1 cellular context compared by ENCODE assay signal in genomic region chr17:7351665-7352558, GRCh38.
TF ChIP-seq lines count a peak whose summit lies in the region.

TSS of gene KCTD11 (plus strand) at chr17:7352162.

TF ChIP-seq in HEK293, 187 proteins besides CTCF, POLR2A, EP300 and RAD21 (continued from another document):
- TF ChIP-seq ZNF398 (tag by site-specific recombination; IDR thresholded peaks at IDR 0.05) (peak; percentile 67; the same call in 1 of the 2 replicates), KLF7 (tag by site-specific recombination; IDR thresholded peaks at IDR 0.05; ENCODE audit: borderline replicate concordance) (peak; percentile 63; the same call in 1 of the 2 replicates), IKZF3 (tag by site-specific recombination; IDR thresholded peaks at IDR 0.05) (peak; percentile 97), ZBTB11 (tag by site-specific recombination; conservative IDR thresholded peaks at IDR 0.05; ENCODE audit: low read depth) (peak; percentile 28; the same call in 1 of the 2 replicates), ZSCAN23 (tag by site-specific recombination; IDR thresholded peaks at IDR 0.05) (no peak), KLF17 (tag by site-specific recombination; IDR thresholded peaks at IDR 0.05) (peak; percentile 48; the same call in 1 of the 2 replicates), ZBTB26 (tag by site-specific recombination; optimal IDR thresholded peaks at IDR 0.05) (peak; percentile 92), ZNF335 (tag by site-specific recombination; conservative IDR thresholded peaks at IDR 0.05) (peak; percentile 73), ZNF211 (tag by site-specific recombination; IDR thresholded peaks at IDR 0.05; ENCODE audit: low read depth) (no peak), ZSCAN30 (tag by site-specific recombination; IDR thresholded peaks at IDR 0.05) (peak; percentile 45; the same call in 1 of the 2 replicates), ZNF280C (tag by site-specific recombination; IDR thresholded peaks at IDR 0.05) (no peak), EGR2 (tag by site-specific recombination; IDR thresholded peaks at IDR 0.05; ENCODE audit: low read depth) (peak; percentile 93), ZNF776 (tag by site-specific recombination; IDR thresholded peaks at IDR 0.05; ENCODE audit: borderline replicate concordance) (no peak), KLF16 (tag by site-specific recombination; IDR thresholded peaks at IDR 0.05) (peak; percentile 83), ZNF266 (tag by site-specific recombination; IDR thresholded peaks at IDR 0.05; ENCODE audit: low read depth) (no peak), ZNF600 (tag by site-specific recombination; IDR thresholded peaks at IDR 0.05) (peak; percentile 63; the same call in 1 of the 2 replicates), KLF10 (tag by site-specific recombination; IDR thresholded peaks at IDR 0.05) (peak; percentile 97), BCL6B (tag by site-specific recombination; IDR thresholded peaks at IDR 0.05) (no peak), MZF1 (tag by site-specific recombination; IDR thresholded peaks at IDR 0.05; ENCODE audit: borderline replicate concordance) (0 out of 2 replicates have a peak, but pooled peaks have one; percentile 22), ZNF707 (tag by site-specific recombination; IDR thresholded peaks at IDR 0.05) (no peak), ZNF37A (tag by site-specific recombination; IDR thresholded peaks at IDR 0.05) (no peak), PATZ1 (tag by site-specific recombination; IDR thresholded peaks at IDR 0.05) (peak; percentile 71; the same call in 1 of the 2 replicates), ZNF560 (tag by site-specific recombination; IDR thresholded peaks at IDR 0.05; ENCODE audit: borderline replicate concordance) (no peak), KLF8 (tag by site-specific recombination; IDR thresholded peaks at IDR 0.05) (peak; percentile 92), ZNF221 (tag by site-specific recombination; IDR thresholded peaks at IDR 0.05; ENCODE audit: borderline replicate concordance) (no peak), PBX3 (CRISPR knock-in tag; IDR thresholded peaks at IDR 0.05) (0 out of 2 replicates have a peak, but pooled peaks have one; percentile 39), ZNF704 (tag by site-specific recombination; IDR thresholded peaks at IDR 0.05) (no peak), HOXA7 (CRISPR knock-in tag; IDR thresholded peaks at IDR 0.05; ENCODE audit: borderline replicate concordance) (no peak), ZBTB6 (tag by site-specific recombination; IDR thresholded peaks at IDR 0.05) (peak; percentile 78), ZFP69B (tag by site-specific recombination; IDR thresholded peaks at IDR 0.05) (peak; percentile 73), SP2 (tag by site-specific recombination; IDR thresholded peaks at IDR 0.05) (peak; percentile 82), KLF1 (tag by site-specific recombination; IDR thresholded peaks at IDR 0.05) (peak; percentile 80), ZNF629 (tag by site-specific recombination; IDR thresholded peaks at IDR 0.05) (0 out of 2 replicates have a peak, but pooled peaks have one; percentile 40)
